ENCODE assay signal across 8 cellular contexts in the genomic region with DNA sequence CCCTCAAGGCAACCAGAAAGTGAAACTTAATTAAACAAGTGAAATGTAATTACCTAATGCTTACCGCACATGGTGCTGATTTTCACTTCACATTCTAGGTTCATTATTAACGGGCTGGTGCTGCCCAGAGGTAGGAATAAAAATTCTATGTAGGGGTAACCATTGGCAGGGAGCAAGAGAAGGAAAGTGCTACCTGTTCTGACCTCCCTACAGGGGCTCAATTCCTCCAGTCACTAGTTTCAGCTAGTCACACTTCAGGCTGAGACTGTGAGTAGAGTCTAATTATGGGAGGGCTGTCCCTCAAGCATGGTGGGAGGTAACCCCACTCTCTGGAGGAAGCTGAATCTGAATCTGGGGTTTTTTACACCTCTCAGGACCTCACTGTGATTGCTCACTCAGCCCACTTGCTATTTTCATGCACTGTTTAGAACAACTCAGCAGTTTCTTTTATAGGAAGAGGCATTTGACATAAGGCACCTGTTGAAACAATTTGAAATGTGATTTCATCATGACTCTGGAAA.
DNase-seq lines count a peak whose midpoint lies in the region; ATAC-seq, FAIRE-seq and TF ChIP-seq lines count a peak whose summit lies in the region.

No MANE protein-coding gene starts in this region.

- FAIRE-seq in kidney (lab: Jason Lieb, UNC), result peak; percentile 21

- no peaks in the 10 kb centered on the region for H3K79me2 ChIP-seq in neural progenitor cell (ENCODE audit: low read depth)

- peaks cover 57% of the 10 kb centered on the region for H3K4me1 Mint-ChIP-seq in activated CD4-positive, alpha-beta T cell treated with anti-CD3 and anti-CD28 coated beads, Interleukin-2, amount 10 ng/mL, durations not matched to agents 24 days and 14 days
- H3K4me1 Mint-ChIP-seq in neural progenitor cell, result peaks cover 3% of the 10 kb centered on the region

- no peak for TF ChIP-seq POLR2A in uterus (IDR thresholded peaks at IDR 0.05)

- no peaks in the 10 kb centered on the region for H4K20me1 ChIP-seq in neural progenitor cell (ENCODE audit: low read depth)

- no peak for TF ChIP-seq CTCF in kidney (IDR thresholded peaks at IDR 0.05; ENCODE audit: borderline replicate concordance, extremely low read depth, insufficient read depth)
- no peak for TF ChIP-seq CTCF in uterus (IDR thresholded peaks at IDR 0.05)
- TF ChIP-seq CTCF in neural progenitor cell (IDR thresholded peaks at IDR 0.05), result no peak

- peaks cover 46% of the 10 kb centered on the region for H3K36me3 Mint-ChIP-seq in activated CD4-positive, alpha-beta T cell treated with anti-CD3 and anti-CD28 coated beads, Interleukin-2, amount 10 ng/mL, durations not matched to agents 24 days and 14 days (ENCODE audit: low read depth)
- peaks cover 23% of the 10 kb centered on the region for H3K36me3 Mint-ChIP-seq in neural progenitor cell

- no peaks in the 10 kb centered on the region for H3K36me3 ChIP-seq in kidney (ENCODE audit: control insufficient read depth in 1 of 2, insufficient read depth in 2 of 2, low read length in 2 of 2)
- H3K36me3 ChIP-seq in uterus, result no peaks in the 10 kb centered on the region
- no peaks in the 10 kb centered on the region for H3K36me3 ChIP-seq in neural progenitor cell

- H3K27ac Mint-ChIP-seq in activated CD4-positive, alpha-beta T cell treated with anti-CD3 and anti-CD28 coated beads, Interleukin-2, amount 10 ng/mL, durations not matched to agents 24 days and 14 days, result peak overlapping the region; percentile 78
- H3K27ac Mint-ChIP-seq in neural progenitor cell, result no peak overlapping the region

- H3K4me2 ChIP-seq in neural progenitor cell, result no peak overlapping the region

- H3K4me3 Mint-ChIP-seq in activated CD4-positive, alpha-beta T cell treated with anti-CD3 and anti-CD28 coated beads, Interleukin-2, amount 10 ng/mL, durations not matched to agents 24 days and 14 days, result peak overlapping the region; percentile 44
- no peak overlapping the region for H3K4me3 Mint-ChIP-seq in neural progenitor cell

- DNase-seq in activated CD4-positive, alpha-beta T cell treated with anti-CD3 and anti-CD28 coated beads, Interleukin-2, amount 10 ng/mL, durations not matched to agents 24 days and 14 days, result peak; percentile 75
- DNase-seq in kidney (no peak), uterus (no peak), Ammon's horn (ENCODE audit: low spot score) (no peak), neural progenitor cell (ENCODE audit: low spot score) (no peak), dedifferentiated amniotic fluid mesenchymal stem cell (ENCODE audit: extremely low spot score) (no peak)

- H3K4me1 ChIP-seq in kidney (ENCODE audit: control insufficient read depth in 1 of 2, insufficient read depth in 1 of 2, low read depth in 1 of 2, low read length in 2 of 2), result peaks cover 19 to 20% of the 10 kb centered on the region in 2 donors
- peaks cover 0 to 8% of the 10 kb centered on the region in 2 donors for H3K4me1 ChIP-seq in uterus
- no peaks in the 10 kb centered on the region for H3K4me1 ChIP-seq in neural progenitor cell

- peak; percentile 96 for ATAC-seq in GM18909 (IDR thresholded peaks at IDR 0.05; ENCODE audit: poor library complexity, unreplicated experiment)
- peak; percentile 99 for ATAC-seq in HG02852 (IDR thresholded peaks at IDR 0.05; ENCODE audit: unreplicated experiment)

- H3K27ac ChIP-seq in kidney (ENCODE audit: low read depth in 2 of 2, low read length in 2 of 2), result peak overlapping the region; percentile 60 to 87
- H3K27ac ChIP-seq in uterus, result peak overlapping the region; percentile 46 to 52
- H3K27ac ChIP-seq in neural progenitor cell, result no peak overlapping the region

- no peaks in the 10 kb centered on the region for H3K27me3 ChIP-seq in uterus
- H3K27me3 ChIP-seq in neural progenitor cell, result no peaks in the 10 kb centered on the region

- H3K4me3 ChIP-seq in kidney (ENCODE audit: low read length in 2 of 2) (no peak overlapping the region), uterus (no peak overlapping the region), neural progenitor cell (no peak overlapping the region)

- no peaks in the 10 kb centered on the region for H3K27me3 Mint-ChIP-seq in activated CD4-positive, alpha-beta T cell treated with anti-CD3 and anti-CD28 coated beads, Interleukin-2, amount 10 ng/mL, durations not matched to agents 24 days and 14 days
- no peaks in the 10 kb centered on the region for H3K27me3 Mint-ChIP-seq in neural progenitor cell (ENCODE audit: insufficient read depth, low read depth)

- intact Hi-C loops in activated CD4-positive, alpha-beta T cell treated with anti-CD3 and anti-CD28 coated beads, Interleukin-2, amount 10 ng/mL, durations not matched to agents 24 days and 14 days (cut with micrococcal nuclease), result loop anchor here (1.0 to 2.0 kb wide), 4 partner anchors 9 to 71 kb away; no protein-coding TSS in a partner anchor
- intact Hi-C loops in kidney (cut with DNase I), result no loop called here
- intact Hi-C loops in uterus (cut with DNase I; ENCODE audit: low total_unique reads), result no loop called here

- H3K9me3 ChIP-seq in kidney (ENCODE audit: control insufficient read depth in 1 of 2, low read length in 2 of 2), result no peaks in the 10 kb centered on the region
- H3K9me3 ChIP-seq in uterus, result no peaks in the 10 kb centered on the region
- peaks cover 4% of the 10 kb centered on the region for H3K9me3 ChIP-seq in neural progenitor cell (ENCODE audit: low read depth)

- peak overlapping the region in 1 of 2 donors; percentile 9 for H3K9ac ChIP-seq in kidney (ENCODE audit: low read length in 2 of 2)
- H3K9ac ChIP-seq in neural progenitor cell, result no peak overlapping the region

- H3K9me3 Mint-ChIP-seq in activated CD4-positive, alpha-beta T cell treated with anti-CD3 and anti-CD28 coated beads, Interleukin-2, amount 10 ng/mL, durations not matched to agents 24 days and 14 days, result peaks cover 15% of the 10 kb centered on the region
- peaks cover 13% of the 10 kb centered on the region for H3K9me3 Mint-ChIP-seq in neural progenitor cell

- no peaks in the 10 kb centered on the region for H3F3A ChIP-seq in neural progenitor cell (ENCODE audit: low read depth)

- H2AFZ ChIP-seq in neural progenitor cell (replicated peaks), result no peak overlapping the region
